Comparison of ENCODE assay signal across 1 cellular context in genomic region chr6:73606428-73606827, GRCh38.
TF ChIP-seq lines count a peak whose summit lies in the region.

No MANE protein-coding gene starts in this region.

TF ChIP-seq in GM12878, 131 proteins besides CTCF, POLR2A, EP300 and RAD21 (continued from another document):
- TF ChIP-seq ZBTB40 (IDR thresholded peaks at IDR 0.05; ENCODE audit: borderline replicate concordance) (no peak), CUX1 (IDR thresholded peaks at IDR 0.05; ENCODE audit: insufficient replicate concordance, low read depth, low read length) (no peak), EED (IDR thresholded peaks at IDR 0.05; ENCODE audit: low read depth) (no peak), RELA (IDR thresholded peaks at IDR 0.05; ENCODE audit: borderline replicate concordance, partially characterized antibody) (no peak), TCF7 (IDR thresholded peaks at IDR 0.05; ENCODE audit: borderline replicate concordance) (no peak), JUND (IDR thresholded peaks at IDR 0.05; ENCODE audit: low read depth, low read length) (no peak)
